Comparison of ENCODE assay signal across 33 cellular contexts in the genomic region with DNA sequence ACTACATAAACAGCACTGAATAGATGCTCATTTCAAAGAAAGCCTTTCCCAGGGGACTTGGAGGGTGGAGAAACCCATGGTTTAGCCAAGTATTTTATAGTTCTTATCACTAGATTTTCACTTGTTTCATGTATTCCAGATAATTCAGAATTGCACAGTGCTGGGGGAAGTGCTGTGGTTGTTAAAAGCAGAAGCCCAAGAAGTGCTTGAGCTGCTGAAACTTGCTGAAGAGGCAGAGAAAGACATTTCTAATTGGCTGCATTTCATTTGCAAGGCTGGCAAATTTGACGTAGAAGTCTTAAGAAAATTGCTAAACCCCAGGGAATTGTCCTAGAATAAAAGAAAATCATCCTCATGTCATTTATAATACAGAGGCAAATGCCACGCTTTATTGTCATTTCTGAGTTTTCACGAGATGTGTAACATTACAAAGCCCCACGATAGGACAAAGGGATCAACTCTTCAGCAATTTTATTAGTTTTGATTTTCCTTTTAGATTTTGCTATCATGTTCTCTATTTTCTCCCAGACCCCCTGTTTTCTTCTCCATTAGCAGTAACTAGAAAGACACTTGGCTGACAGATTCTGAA. TPM values are rescaled to one million over a fixed set of nuclear protein-coding genes. Genes with fewer than 3 reads are reported as not detected.
"Had no signal": no experiment of that assay in that cellular context is flagged by ENCODE, and none has a peak within 500 bp of the region (broad histone marks: within the 10 kb centered on the region; RNA-seq: fewer than 3 reads in every experiment).

No MANE protein-coding gene starts in this region.

- H2AFZ ChIP-seq: hepatocyte had no signal

- ATAC-seq: activated CD8-positive, alpha-beta memory T cell treated with anti-CD3 and anti-CD28 coated beads, Interleukin-2, amount 10 ng/mL, durations not matched to agents 7 days and 5 days; activated CD8-positive, alpha-beta T cell treated with anti-CD3 and anti-CD28 coated beads, Interleukin-2, amount 10 ng/mL, durations not matched to agents 7 days and 5 days; effector memory CD8-positive, alpha-beta T cell; gastroesophageal sphincter; left colon; pancreas; sciatic nerve; stimulated activated memory B cell treated with anti-CD40 and anti-IgM and Interleukin-4, amounts not matched to agents 10 μg/mL and 1 μg/mL and 100 μg/mL, for 72 hours; stimulated activated naive CD8-positive, alpha-beta T cell treated with anti-CD3 and anti-CD28 coated beads, Interleukin-15, amount 100 ng/mL, for 72 hours; WTC11 had no signal

- H3K4me1 ChIP-seq: gastroesophageal sphincter, pancreas, prostate gland, upper lobe of left lung, vagina had no signal

- H3K9me3 ChIP-seq: gastroesophageal sphincter, pancreas, prostate gland, upper lobe of left lung, vagina had no signal

- DNase-seq: activated CD4-positive, alpha-beta T cell treated with anti-CD3 and anti-CD28 coated beads for 1 hour; activated CD4-positive, alpha-beta T cell treated with anti-CD3 and anti-CD28 coated beads, Interleukin-2, amount 50 U/mL, for 1 hour; activated CD8-positive, alpha-beta memory T cell treated with anti-CD3 and anti-CD28 coated beads, Interleukin-2, amount 10 ng/mL, durations not matched to agents 7 days and 5 days; activated CD8-positive, alpha-beta T cell treated with anti-CD3 and anti-CD28 coated beads, Interleukin-2, amount 10 ng/mL, durations not matched to agents 7 days and 5 days; activated T-cell treated with anti-CD3 and anti-CD28 coated beads, Interleukin-2, amount 50 U/mL, for 48 hours; effector memory CD8-positive, alpha-beta T cell; erythroblast; islet precursor cell; left colon; naive B cell; nucleus accumbens; pancreas; retina; stimulated activated CD4-positive, alpha-beta T cell treated with anti-CD3 and anti-CD28 coated beads, Interleukin-12 subunit alpha, Interleukin-12 subunit beta, amount 100 ng/mL, for 4 hours; stimulated activated CD4-positive, alpha-beta T cell treated with anti-CD3 and anti-CD28 coated beads, Interleukin-4, amount 100 ng/mL, for 24 hours; stimulated activated naive CD8-positive, alpha-beta T cell treated with anti-CD3 and anti-CD28 coated beads, Interleukin-15, amount 100 ng/mL, for 72 hours; substantia nigra; upper lobe of left lung had no signal

- H3K4me2 ChIP-seq: hepatocyte had no signal

- H3K79me2 ChIP-seq: hepatocyte had no signal

- H3K36me3 ChIP-seq: prostate gland, upper lobe of left lung had no signal

- H3K27me3 ChIP-seq: gastroesophageal sphincter, hepatocyte, pancreas, upper lobe of left lung, vagina had no signal

- H3K4me3 ChIP-seq: gastroesophageal sphincter, hepatocyte, pancreas, prostate gland, skin epidermis, upper lobe of left lung, vagina had no signal

RNA-seq across cellular contexts. Expression of gene CSRP3, which starts 20.0 kb away (rescaled TPM):
- total RNA-seq: activated CD8-positive, alpha-beta memory T cell treated with anti-CD3 and anti-CD28 coated beads, Interleukin-2, amount 10 ng/mL, durations not matched to agents 7 days and 5 days; activated CD8-positive, alpha-beta T cell treated with anti-CD3 and anti-CD28 coated beads, Interleukin-2, amount 10 ng/mL, durations not matched to agents 7 days and 5 days; activated T-helper 2 cell treated with anti-CD3 and anti-CD28 coated beads, Interferon-gamma antibody, Interleukin-2, Interleukin-4, amounts not matched to agents 10 μg/mL and 5 μg/mL and 100 μg/mL, durations not matched to agents 14 hours and 24 hours and 36 hours; bronchial epithelial cell; fibroblast of villous mesenchyme; hepatocyte; left colon; lower leg skin; mesothelial cell of epicardium; neural crest cell; sciatic nerve; T-helper 1 cell treated with Interleukin-12 subunit alpha and Interleukin-12 subunit beta and Interleukin-4 antibody, amounts not matched to agents 30 ng/mL and 1 ng/mL, for 36 hours; upper lobe of left lung; vagina; WTC11 had no signal
